ENCODE assay signal across 25 cellular contexts in genomic region chr17:17528696-17529652, GRCh38. TPM values are rescaled to one million over a fixed set of nuclear protein-coding genes. Genes with fewer than 3 reads are reported as not detected.
DNase-seq lines count a peak whose midpoint lies in the region; ATAC-seq and TF ChIP-seq lines count a peak whose summit lies in the region.
"Had no signal": no experiment of that assay in that cellular context is flagged by ENCODE, and none has a peak within 500 bp of the region (broad histone marks: within the 10 kb centered on the region; RNA-seq: fewer than 3 reads in every experiment).

No MANE protein-coding gene starts in this region.

- H3K27me3 ChIP-seq in heart right ventricle (no peaks in the 10 kb centered on the region), neural progenitor cell (no peaks in the 10 kb centered on the region), upper lobe of left lung (no peaks in the 10 kb centered on the region)

- peak; percentile 29 for DNase-seq in NCI-H146 (lab: John Stamatoyannopoulos, UW)
- DNase-seq in NCI-H146 treated with DMSO at 0.1 percent for 48 hours (lab: John Stamatoyannopoulos, UW; ENCODE audit: unreplicated experiment), result no peak
- DNase-seq in heart right ventricle, result peak in 1 of 2 donors; percentile 2
- DNase-seq in neural progenitor cell (ENCODE audit: low spot score), result no peak
- peak; percentile 55 to 70 for DNase-seq in upper lobe of left lung
- no peak for DNase-seq in cerebellum (ENCODE audit: low spot score)
- DNase-seq in NCI-H1694 (lab: John Stamatoyannopoulos, UW), result no peak
- DNase-seq: activated CD4-positive, alpha-beta T cell treated with anti-CD3 and anti-CD28 coated beads, Interleukin-2, amount 10 ng/mL, durations not matched to agents 7 days and 5 days; activated CD8-positive, alpha-beta memory T cell treated with anti-CD3 and anti-CD28 coated beads, Interleukin-2, amount 10 ng/mL, durations not matched to agents 7 days and 5 days; anterior cingulate cortex; foreskin melanocyte; KG1; mesendoderm; naive thymus-derived CD4-positive, alpha-beta T cell; NCI-H1436; NCI-H82; T-helper 17 cell had no signal

- no peak overlapping the region for H3K4me2 ChIP-seq in neural progenitor cell
- H3K4me2 ChIP-seq: smooth muscle cell had no signal

- TF ChIP-seq CTCF in heart right ventricle (IDR thresholded peaks at IDR 0.05) (no peak), neural progenitor cell (IDR thresholded peaks at IDR 0.05) (no peak), upper lobe of left lung (IDR thresholded peaks at IDR 0.05) (no peak)

- H3K9me3 ChIP-seq in heart right ventricle (peaks cover 0 to 4% (median 0%) of the 10 kb centered on the region in 11 donors), neural progenitor cell (ENCODE audit: low read depth) (no peaks in the 10 kb centered on the region), upper lobe of left lung (no peaks in the 10 kb centered on the region)
- H3K9me3 ChIP-seq: thoracic aorta had no signal

- peak overlapping the region; percentile 53 for H3K27ac Mint-ChIP-seq in neural progenitor cell
- H3K27ac Mint-ChIP-seq: activated CD4-positive, alpha-beta T cell treated with anti-CD3 and anti-CD28 coated beads, Interleukin-2, amount 10 ng/mL, durations not matched to agents 7 days and 5 days; activated CD8-positive, alpha-beta memory T cell treated with anti-CD3 and anti-CD28 coated beads, Interleukin-2, amount 10 ng/mL, durations not matched to agents 7 days and 5 days; activated naive CD4-positive, alpha-beta T cell treated with anti-CD3 and anti-CD28 coated beads, Interleukin-2, amount 50 U/mL, for 24 hours; activated T-helper 1 cell treated with anti-CD3 and anti-CD28 coated beads, Interleukin-12 subunit alpha, Interleukin-12 subunit beta, Interleukin-2, Interleukin-4 antibody, amounts not matched to agents 30 ng/mL and 10 ng/mL and 1 ng/mL, durations not matched to agents 14 hours and 24 hours and 36 hours; naive thymus-derived CD4-positive, alpha-beta T cell; stimulated activated memory B cell treated with anti-CD40 and anti-IgM and Interleukin-4, amounts not matched to agents 10 μg/mL and 1 μg/mL and 100 μg/mL, for 72 hours; T-helper 17 cell had no signal

- no peak overlapping the region for H3K9ac ChIP-seq in neural progenitor cell

- no peak overlapping the region for H2AFZ ChIP-seq in neural progenitor cell (replicated peaks)

- no peak overlapping the region for H3K4me3 Mint-ChIP-seq in neural progenitor cell
- H3K4me3 Mint-ChIP-seq: activated CD4-positive, alpha-beta T cell treated with anti-CD3 and anti-CD28 coated beads, Interleukin-2, amount 10 ng/mL, durations not matched to agents 7 days and 5 days; activated CD8-positive, alpha-beta memory T cell treated with anti-CD3 and anti-CD28 coated beads, Interleukin-2, amount 10 ng/mL, durations not matched to agents 7 days and 5 days; activated naive CD4-positive, alpha-beta T cell treated with anti-CD3 and anti-CD28 coated beads, Interleukin-2, amount 50 U/mL, for 24 hours; activated T-helper 1 cell treated with anti-CD3 and anti-CD28 coated beads, Interleukin-12 subunit alpha, Interleukin-12 subunit beta, Interleukin-2, Interleukin-4 antibody, amounts not matched to agents 30 ng/mL and 10 ng/mL and 1 ng/mL, durations not matched to agents 14 hours and 24 hours and 36 hours; central memory CD8-positive, alpha-beta T cell; naive thymus-derived CD4-positive, alpha-beta T cell; stimulated activated memory B cell treated with anti-CD40 and anti-IgM and Interleukin-4, amounts not matched to agents 10 μg/mL and 1 μg/mL and 100 μg/mL, for 72 hours; T-helper 17 cell had no signal

- no peak for TF ChIP-seq POLR2A in upper lobe of left lung (IDR thresholded peaks at IDR 0.05)

- H3K36me3 ChIP-seq in heart right ventricle (no peaks in the 10 kb centered on the region), neural progenitor cell (no peaks in the 10 kb centered on the region), upper lobe of left lung (no peaks in the 10 kb centered on the region)
- H3K36me3 ChIP-seq: thoracic aorta had no signal

- intact Hi-C loops in heart right ventricle (cut with DNase I), result loop anchor here in 1 of 10 donors (5.0 kb wide), 1 partner anchor 38 kb away; no protein-coding TSS in a partner anchor

- ATAC-seq in heart right ventricle, result peak; percentile 30 to 56 (median 41)
- peak; percentile 15 to 65 for ATAC-seq in upper lobe of left lung (ENCODE audit: low FRiP score in 2 of 2)
- ATAC-seq in HG03432 (IDR thresholded peaks at IDR 0.05; ENCODE audit: unreplicated experiment), result no peak
- ATAC-seq: activated CD8-positive, alpha-beta memory T cell treated with anti-CD3 and anti-CD28 coated beads, Interleukin-2, amount 10 ng/mL, durations not matched to agents 7 days and 5 days; naive thymus-derived CD4-positive, alpha-beta T cell; stimulated activated memory B cell treated with anti-CD40 and anti-IgM and Interleukin-4, amounts not matched to agents 10 μg/mL and 1 μg/mL and 100 μg/mL, for 72 hours; T-helper 17 cell had no signal

- H4K20me1 ChIP-seq in neural progenitor cell (ENCODE audit: low read depth), result peaks cover 4% of the 10 kb centered on the region

- H3K4me1 ChIP-seq in heart right ventricle, result peaks cover 0 to 41% (median 28%) of the 10 kb centered on the region in 9 donors
- peaks cover 6% of the 10 kb centered on the region for H3K4me1 ChIP-seq in neural progenitor cell
- peaks cover 0 to 34% (median 23%) of the 10 kb centered on the region in 4 donors for H3K4me1 ChIP-seq in upper lobe of left lung

- peaks cover 2% of the 10 kb centered on the region for H3F3A ChIP-seq in neural progenitor cell (ENCODE audit: low read depth)

- peaks cover 3% of the 10 kb centered on the region for H3K36me3 Mint-ChIP-seq in neural progenitor cell
- H3K36me3 Mint-ChIP-seq: activated CD8-positive, alpha-beta memory T cell treated with anti-CD3 and anti-CD28 coated beads, Interleukin-2, amount 10 ng/mL, durations not matched to agents 7 days and 5 days; activated naive CD4-positive, alpha-beta T cell treated with anti-CD3 and anti-CD28 coated beads, Interleukin-2, amount 50 U/mL, for 24 hours; naive thymus-derived CD4-positive, alpha-beta T cell; stimulated activated memory B cell treated with anti-CD40 and anti-IgM and Interleukin-4, amounts not matched to agents 10 μg/mL and 1 μg/mL and 100 μg/mL, for 72 hours had no signal

- H3K4me3 ChIP-seq in heart right ventricle (no peak overlapping the region), neural progenitor cell (no peak overlapping the region), upper lobe of left lung (no peak overlapping the region)
- H3K4me3 ChIP-seq: smooth muscle cell, thoracic aorta had no signal

- no peak for TF ChIP-seq EP300 in upper lobe of left lung (IDR thresholded peaks at IDR 0.05)

- peaks cover 6% of the 10 kb centered on the region for H3K27me3 Mint-ChIP-seq in neural progenitor cell (ENCODE audit: insufficient read depth, low read depth)
- H3K27me3 Mint-ChIP-seq: activated CD4-positive, alpha-beta T cell treated with anti-CD3 and anti-CD28 coated beads, Interleukin-2, amount 10 ng/mL, durations not matched to agents 7 days and 5 days; activated CD8-positive, alpha-beta memory T cell treated with anti-CD3 and anti-CD28 coated beads, Interleukin-2, amount 10 ng/mL, durations not matched to agents 7 days and 5 days; activated naive CD4-positive, alpha-beta T cell treated with anti-CD3 and anti-CD28 coated beads, Interleukin-2, amount 50 U/mL, for 24 hours; central memory CD8-positive, alpha-beta T cell; stimulated activated memory B cell treated with anti-CD40 and anti-IgM and Interleukin-4, amounts not matched to agents 10 μg/mL and 1 μg/mL and 100 μg/mL, for 72 hours; T-helper 17 cell had no signal

- H3K79me2 ChIP-seq in neural progenitor cell (ENCODE audit: low read depth), result no peaks in the 10 kb centered on the region

- H3K4me1 Mint-ChIP-seq in neural progenitor cell, result peaks cover 11% of the 10 kb centered on the region
- H3K4me1 Mint-ChIP-seq: activated CD4-positive, alpha-beta T cell treated with anti-CD3 and anti-CD28 coated beads, Interleukin-2, amount 10 ng/mL, durations not matched to agents 7 days and 5 days; activated CD8-positive, alpha-beta memory T cell treated with anti-CD3 and anti-CD28 coated beads, Interleukin-2, amount 10 ng/mL, durations not matched to agents 7 days and 5 days; activated naive CD4-positive, alpha-beta T cell treated with anti-CD3 and anti-CD28 coated beads, Interleukin-2, amount 50 U/mL, for 24 hours; central memory CD8-positive, alpha-beta T cell; stimulated activated memory B cell treated with anti-CD40 and anti-IgM and Interleukin-4, amounts not matched to agents 10 μg/mL and 1 μg/mL and 100 μg/mL, for 72 hours had no signal

- 66 to 69% methylated on average over 22 of the region's 22 CpGs for WGBS in heart right ventricle, 2 donors
- 75 to 80% methylated on average over 13 to 19 of the region's 22 CpGs for WGBS in upper lobe of left lung, 2 donors

- peaks cover 2% of the 10 kb centered on the region for H3K9me3 Mint-ChIP-seq in neural progenitor cell
- H3K9me3 Mint-ChIP-seq: activated CD4-positive, alpha-beta T cell treated with anti-CD3 and anti-CD28 coated beads, Interleukin-2, amount 10 ng/mL, durations not matched to agents 7 days and 5 days; activated naive CD4-positive, alpha-beta T cell treated with anti-CD3 and anti-CD28 coated beads, Interleukin-2, amount 50 U/mL, for 24 hours; activated T-helper 1 cell treated with anti-CD3 and anti-CD28 coated beads, Interleukin-12 subunit alpha, Interleukin-12 subunit beta, Interleukin-2, Interleukin-4 antibody, amounts not matched to agents 30 ng/mL and 10 ng/mL and 1 ng/mL, durations not matched to agents 14 hours and 24 hours and 36 hours; central memory CD8-positive, alpha-beta T cell; stimulated activated memory B cell treated with anti-CD40 and anti-IgM and Interleukin-4, amounts not matched to agents 10 μg/mL and 1 μg/mL and 100 μg/mL, for 72 hours had no signal

- peak overlapping the region in 2 of 10 donors; percentile 17 to 24 for H3K27ac ChIP-seq in heart right ventricle
- H3K27ac ChIP-seq in neural progenitor cell, result no peak overlapping the region
- H3K27ac ChIP-seq in upper lobe of left lung, result peak overlapping the region in 1 of 4 donors; percentile 46
- H3K27ac ChIP-seq: 22Rv1, thoracic aorta had no signal

RNA-seq across cellular contexts. Expression of gene RASD1, which starts 32.8 kb away (rescaled TPM):
- total RNA-seq in heart right ventricle (10 to 100 TPM in 4 of 10 donors, 1 to 10 TPM in 6; 2.2 to 67.7 (median 6.8) TPM), neural progenitor cell (ENCODE audit: low replicate concordance) (0.88 and 2.8 TPM in 2 replicates), upper lobe of left lung (10 to 100 TPM; 28.5 to 68.1 (median 36.5) TPM), cerebellum (10.1 TPM)
- 10 to 100 TPM; 26.3 to 85.8 TPM for polyA plus RNA-seq in heart right ventricle
- polyA plus RNA-seq: naive thymus-derived CD4-positive, alpha-beta T cell had no signal

RNA-seq across cellular contexts. Expression of gene MED9, which starts 52.2 kb away (rescaled TPM):
- total RNA-seq in heart right ventricle (10 to 100 TPM; 31.4 to 42.0 (median 35.2) TPM), neural progenitor cell (ENCODE audit: low replicate concordance) (15.7 and 28.0 TPM in 2 replicates), upper lobe of left lung (10 to 100 TPM in 5 of 6 donors, 1 to 10 TPM in 1; 8.5 to 31.4 (median 13.9) TPM), cerebellum (16.2 TPM)
- 10 to 100 TPM; 32.6 to 33.8 TPM for polyA plus RNA-seq in heart right ventricle

Comparison
In these comparisons a context has a peak if more than half of its experiments do, and no peak if none do; other contexts are left out.
1. DNase-seq: peak in NCI-H146 (single experiment) and upper lobe of left lung (2 of 2); none in NCI-H146 treated with DMSO at 0.1 percent for 48 hours (single experiment), neural progenitor cell (single experiment), cerebellum (single experiment) and NCI-H1694 (single experiment).